Comparison of ENCODE assay signal across 2 cellular contexts in genomic region chr22:40712311-40712710, GRCh38.
A peak's percentile ranks its signal among the peaks of the same experiment; 100 is the strongest.
TF ChIP-seq lines count a peak whose summit lies in the region.

No MANE protein-coding gene starts in this region.

TF ChIP-seq in IMR-90, 13 proteins besides CTCF, POLR2A, EP300 and RAD21:
- TF ChIP-seq MAZ (IDR thresholded peaks at IDR 0.05; ENCODE audit: borderline replicate concordance, low read depth, low read length) (no peak), USF2 (IDR thresholded peaks at IDR 0.05; ENCODE audit: low read depth, low read length) (no peak), FOS (IDR thresholded peaks at IDR 0.05; ENCODE audit: low read depth, low read length) (no peak), MAFK (IDR thresholded peaks at IDR 0.05; ENCODE audit: low read depth, low read length) (no peak)

TF ChIP-seq in K562, 482 proteins besides CTCF, POLR2A, EP300 and RAD21:
- TF ChIP-seq HMGN3 (IDR thresholded peaks at IDR 0.05; ENCODE audit: borderline replicate concordance, extremely low read depth, insufficient read length, low read depth, low read length) (no peak), ZNF121 (CRISPR knock-in tag; conservative IDR thresholded peaks at IDR 0.05) (peak; percentile 27; the same call in 1 of the 2 replicates), CEBPG (CRISPR knock-in tag; IDR thresholded peaks at IDR 0.05) (no peak), CEBPG (tag; conservative IDR thresholded peaks at IDR 0.05 in 1 of 2, IDR thresholded peaks at IDR 0.05 in 1 of 2) (peak in 1 of 2 experiments; percentile 36; a peak in 1 of 4 replicates), GABPA (tag; conservative IDR thresholded peaks at IDR 0.05; ENCODE audit: low read depth) (no peak)
TF ChIP-seq in K562: peak in this region for 2.
